Comparison of ENCODE assay signal across 1 cellular context in the genomic region with DNA sequence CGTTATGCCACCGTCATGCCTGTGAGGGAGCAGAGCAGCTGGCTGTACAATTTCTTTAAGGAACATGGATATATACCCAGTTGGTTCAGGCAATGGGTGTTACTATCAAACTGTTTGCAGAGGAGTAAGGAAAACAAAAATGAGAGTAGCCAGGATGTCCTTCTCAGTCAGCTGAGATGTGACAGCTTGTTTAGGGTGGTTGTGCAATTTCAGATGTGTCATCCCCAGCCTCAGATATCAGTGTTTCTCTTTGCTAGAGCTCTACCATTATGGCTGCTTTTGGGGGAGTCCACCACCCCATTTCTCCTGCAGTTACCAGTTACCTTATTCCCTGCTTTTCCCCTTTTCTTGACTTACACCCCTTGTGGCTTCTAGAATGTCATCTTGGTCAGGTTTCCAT.
TF ChIP-seq lines count a peak whose summit lies in the region.

No MANE protein-coding gene starts in this region.

TF ChIP-seq in K562, 482 proteins besides CTCF, POLR2A, EP300 and RAD21 (continued from another document):
- TF ChIP-seq HIVEP1 (CRISPR knock-in tag; IDR thresholded peaks at IDR 0.05) (no peak), ZNF583 (CRISPR knock-in tag; IDR thresholded peaks at IDR 0.05) (no peak), DMBX1 (CRISPR knock-in tag; IDR thresholded peaks at IDR 0.05; ENCODE audit: borderline replicate concordance) (no peak), TAL1 (IDR thresholded peaks at IDR 0.05) (no peak), ZC3H4 (CRISPR knock-in tag; IDR thresholded peaks at IDR 0.05; ENCODE audit: borderline replicate concordance) (no peak), ARID2 (IDR thresholded peaks at IDR 0.05) (no peak), FOSL1 (tag; conservative IDR thresholded peaks at IDR 0.05) (peak; percentile 49; the same call in 1 of the 2 replicates), CEBPB (tag; IDR thresholded peaks at IDR 0.05) (peak; percentile 52)
- TF ChIP-seq, protein P1, sequence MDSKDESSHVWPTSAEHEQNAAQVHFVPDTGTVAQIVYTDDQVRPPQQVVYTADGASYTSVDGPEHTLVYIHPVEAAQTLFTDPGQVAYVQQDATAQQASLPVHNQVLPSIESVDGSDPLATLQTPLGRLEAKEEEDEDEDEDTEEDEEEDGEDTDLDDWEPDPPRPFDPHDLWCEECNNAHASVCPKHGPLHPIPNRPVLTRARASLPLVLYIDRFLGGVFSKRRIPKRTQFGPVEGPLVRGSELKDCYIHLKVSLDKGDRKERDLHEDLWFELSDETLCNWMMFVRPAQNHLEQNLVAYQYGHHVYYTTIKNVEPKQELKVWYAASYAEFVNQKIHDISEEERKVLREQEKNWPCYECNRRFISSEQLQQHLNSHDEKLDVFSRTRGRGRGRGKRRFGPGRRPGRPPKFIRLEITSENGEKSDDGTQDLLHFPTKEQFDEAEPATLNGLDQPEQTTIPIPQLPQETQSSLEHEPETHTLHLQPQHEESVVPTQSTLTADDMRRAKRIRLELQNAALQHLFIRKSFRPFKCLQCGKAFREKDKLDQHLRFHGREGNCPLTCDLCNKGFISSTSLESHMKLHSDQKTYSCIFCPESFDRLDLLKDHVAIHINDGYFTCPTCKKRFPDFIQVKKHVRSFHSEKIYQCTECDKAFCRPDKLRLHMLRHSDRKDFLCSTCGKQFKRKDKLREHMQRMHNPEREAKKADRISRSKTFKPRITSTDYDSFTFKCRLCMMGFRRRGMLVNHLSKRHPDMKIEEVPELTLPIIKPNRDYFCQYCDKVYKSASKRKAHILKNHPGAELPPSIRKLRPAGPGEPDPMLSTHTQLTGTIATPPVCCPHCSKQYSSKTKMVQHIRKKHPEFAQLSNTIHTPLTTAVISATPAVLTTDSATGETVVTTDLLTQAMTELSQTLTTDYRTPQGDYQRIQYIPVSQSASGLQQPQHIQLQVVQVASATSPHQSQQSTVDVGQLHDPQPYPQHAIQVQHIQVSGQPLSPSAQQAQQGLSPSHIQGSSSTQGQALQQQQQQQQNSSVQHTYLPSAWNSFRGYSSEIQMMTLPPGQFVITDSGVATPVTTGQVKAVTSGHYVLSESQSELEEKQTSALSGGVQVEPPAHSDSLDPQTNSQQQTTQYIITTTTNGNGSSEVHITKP (IDR thresholded peaks at IDR 0.05; ENCODE audit: partially characterized antibody), result peak; percentile 75
- TF ChIP-seq, protein P2, sequence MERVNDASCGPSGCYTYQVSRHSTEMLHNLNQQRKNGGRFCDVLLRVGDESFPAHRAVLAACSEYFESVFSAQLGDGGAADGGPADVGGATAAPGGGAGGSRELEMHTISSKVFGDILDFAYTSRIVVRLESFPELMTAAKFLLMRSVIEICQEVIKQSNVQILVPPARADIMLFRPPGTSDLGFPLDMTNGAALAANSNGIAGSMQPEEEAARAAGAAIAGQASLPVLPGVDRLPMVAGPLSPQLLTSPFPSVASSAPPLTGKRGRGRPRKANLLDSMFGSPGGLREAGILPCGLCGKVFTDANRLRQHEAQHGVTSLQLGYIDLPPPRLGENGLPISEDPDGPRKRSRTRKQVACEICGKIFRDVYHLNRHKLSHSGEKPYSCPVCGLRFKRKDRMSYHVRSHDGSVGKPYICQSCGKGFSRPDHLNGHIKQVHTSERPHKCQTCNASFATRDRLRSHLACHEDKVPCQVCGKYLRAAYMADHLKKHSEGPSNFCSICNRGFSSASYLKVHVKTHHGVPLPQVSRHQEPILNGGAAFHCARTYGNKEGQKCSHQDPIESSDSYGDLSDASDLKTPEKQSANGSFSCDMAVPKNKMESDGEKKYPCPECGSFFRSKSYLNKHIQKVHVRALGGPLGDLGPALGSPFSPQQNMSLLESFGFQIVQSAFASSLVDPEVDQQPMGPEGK (CRISPR knock-in tag; IDR thresholded peaks at IDR 0.05; ENCODE audit: borderline replicate concordance), result no peak
